ENCODE assay signal across 27 cellular contexts in the genomic region with DNA sequence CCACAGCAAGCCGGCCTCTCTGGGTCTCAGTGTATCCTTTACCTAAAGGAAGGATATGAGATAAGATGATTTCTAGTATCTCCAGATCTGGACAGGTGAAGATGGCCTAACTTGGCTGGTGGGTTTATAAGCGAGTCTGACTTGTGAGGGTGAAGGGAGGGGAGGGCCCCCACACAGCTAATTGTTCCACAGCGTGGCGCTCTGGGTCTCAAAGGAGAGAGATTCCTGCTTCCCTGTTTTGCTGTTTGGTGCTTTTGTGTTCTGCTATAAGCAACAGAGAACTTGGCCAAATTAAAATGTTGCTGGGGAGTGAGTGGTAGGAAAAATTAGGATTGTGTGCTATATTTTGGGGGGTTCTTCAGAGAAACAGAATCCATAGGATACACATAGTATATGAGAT. TPM values are rescaled to one million over a fixed set of nuclear protein-coding genes. Genes with fewer than 3 reads are reported as not detected.
DNase-seq lines count a peak whose midpoint lies in the region; ATAC-seq and TF ChIP-seq lines count a peak whose summit lies in the region.
"Had no signal": no experiment of that assay in that cellular context is flagged by ENCODE, and none has a peak within 500 bp of the region (broad histone marks: within the 10 kb centered on the region; RNA-seq: fewer than 3 reads in every experiment).

No MANE protein-coding gene starts in this region.

- H3K79me1 ChIP-seq in neuronal stem cell (ENCODE audit: low read depth, low read length), result no peaks in the 10 kb centered on the region

- no peak overlapping the region for H4K91ac ChIP-seq in neuronal stem cell (ENCODE audit: low read depth, low read length, poor library complexity)

- TF ChIP-seq CTCF in PC-3 (conservative IDR thresholded peaks at IDR 0.05; ENCODE audit: low read depth, low read length), result no peak

- peaks cover 0 to 16% (median 8%) of the 10 kb centered on the region in 4 donors for H3K4me1 Mint-ChIP-seq in CD4-positive, CD25-positive, alpha-beta regulatory T cell
- peaks cover 4 to 5% of the 10 kb centered on the region in 2 donors for H3K4me1 Mint-ChIP-seq in effector memory CD8-positive, alpha-beta T cell (ENCODE audit: low read depth in 2 of 2)

- H3K23ac ChIP-seq in neuronal stem cell (ENCODE audit: low read depth, low read length, poor library complexity), result no peak overlapping the region

- WGBS in neuronal stem cell (ENCODE audit: extremely low coverage in 2 of 2, insufficient read length in 2 of 2, insufficient replicate concordance in 1 of 2), 2 donors, result no CpG with 5 or more reads among the region's 4 CpGs

- peak overlapping the region in 2 of 3 donors; percentile 41 to 72 for H3K27ac Mint-ChIP-seq in CD4-positive, CD25-positive, alpha-beta regulatory T cell
- no peak overlapping the region for H3K27ac Mint-ChIP-seq in effector memory CD8-positive, alpha-beta T cell
- H3K27ac Mint-ChIP-seq: B cell, IgD-negative memory B cell had no signal

- peaks cover 0 to 3% (median 0%) of the 10 kb centered on the region in 7 donors for H3K9me3 Mint-ChIP-seq in CD4-positive, CD25-positive, alpha-beta regulatory T cell
- H3K9me3 Mint-ChIP-seq in effector memory CD8-positive, alpha-beta T cell, result no peaks in the 10 kb centered on the region
- H3K9me3 Mint-ChIP-seq: IgD-negative memory B cell had no signal

- H3K4me3 Mint-ChIP-seq in CD4-positive, CD25-positive, alpha-beta regulatory T cell, result no peak overlapping the region
- no peak overlapping the region for H3K4me3 Mint-ChIP-seq in effector memory CD8-positive, alpha-beta T cell
- H3K4me3 Mint-ChIP-seq: B cell had no signal

- no peak overlapping the region for H2BK120ac ChIP-seq in neuronal stem cell (ENCODE audit: low read depth, low read length)

- H3K36me3 ChIP-seq in CD4-positive, CD25-positive, alpha-beta regulatory T cell (ENCODE audit: control insufficient read depth, insufficient read depth, low read length), result no peaks in the 10 kb centered on the region
- H3K36me3 ChIP-seq in PC-3 (ENCODE audit: low read depth, low read length), result no peaks in the 10 kb centered on the region
- no peaks in the 10 kb centered on the region for H3K36me3 ChIP-seq in neuronal stem cell (replicated peaks in 1 of 2; ENCODE audit: control insufficient read depth in 2 of 2, insufficient read depth in 2 of 2, low read length in 2 of 2)
- H3K36me3 ChIP-seq: breast epithelium, HAP-1, left lung, prostate gland, right lobe of liver, transverse colon had no signal

- H3K18ac ChIP-seq in neuronal stem cell (ENCODE audit: low read length), result no peak overlapping the region

- POLR2A ChIA-PET in PC-3 (lab: Charles Lee; ENCODE audit: unreplicated experiment), result no interaction called here

- H2BK12ac ChIP-seq in neuronal stem cell (ENCODE audit: low read length), result no peak overlapping the region

- no peak for ATAC-seq in CD4-positive, CD25-positive, alpha-beta regulatory T cell (ENCODE audit: low read depth in 2 of 2)
- ATAC-seq in PC-3 (peak; percentile 16), HG03039 (IDR thresholded peaks at IDR 0.05; ENCODE audit: unreplicated experiment) (no peak), GM21447 (IDR thresholded peaks at IDR 0.05; ENCODE audit: unreplicated experiment) (no peak)
- ATAC-seq in effector memory CD8-positive, alpha-beta T cell (replicated peaks), result no peak
- ATAC-seq: left lung had no signal

- H3K36me3 Mint-ChIP-seq in CD4-positive, CD25-positive, alpha-beta regulatory T cell, result no peaks in the 10 kb centered on the region
- H3K36me3 Mint-ChIP-seq in effector memory CD8-positive, alpha-beta T cell (ENCODE audit: insufficient read depth), result peaks cover 3% of the 10 kb centered on the region

- H3K9ac ChIP-seq in PC-3 (ENCODE audit: low read length), result no peak overlapping the region
- H3K9ac ChIP-seq in neuronal stem cell (ENCODE audit: low read depth, low read length, poor library complexity), result no peak overlapping the region

- H2BK5ac ChIP-seq in neuronal stem cell (ENCODE audit: low read length), result no peak overlapping the region

- H4K8ac ChIP-seq in neuronal stem cell (ENCODE audit: low read depth, low read length), result no peak overlapping the region

- H3K4me2 ChIP-seq in PC-3 (ENCODE audit: low read length) (peak overlapping the region; percentile 30), neuronal stem cell (ENCODE audit: insufficient read depth, low read length, poor library complexity, severe bottlenecking) (no peak overlapping the region)

- H3K4ac ChIP-seq in neuronal stem cell (ENCODE audit: low read length), result no peak overlapping the region

- no peaks in the 10 kb centered on the region for H3K79me2 ChIP-seq in PC-3 (ENCODE audit: low read length)

- TSS peak; percentile 22 for BruUV-seq in PC-3 (replicated peaks; lab: Mats Ljungman, UMichigan)

- H3K4me1 ChIP-seq in CD4-positive, CD25-positive, alpha-beta regulatory T cell (ENCODE audit: control insufficient read depth, insufficient read depth, low read length, poor library complexity, severe bottlenecking), result peaks cover 13% of the 10 kb centered on the region
- H3K4me1 ChIP-seq in PC-3 (ENCODE audit: insufficient read depth, low read length), result peaks cover 31% of the 10 kb centered on the region
- H3K4me1 ChIP-seq in neuronal stem cell (ENCODE audit: control insufficient read depth in 2 of 2, insufficient read depth in 1 of 2, low read depth in 1 of 2, low read length in 2 of 2), result peaks cover 2 to 5% of the 10 kb centered on the region in 2 donors
- H3K4me1 ChIP-seq: breast epithelium, prostate gland, right lobe of liver had no signal

- H3K14ac ChIP-seq in neuronal stem cell (ENCODE audit: low read length), result no peak overlapping the region

- H2BK15ac ChIP-seq in neuronal stem cell (ENCODE audit: low read length), result no peak overlapping the region

- H2AFZ ChIP-seq in PC-3 (ENCODE audit: low read length) (0 out of 2 replicates have a peak overlapping the region, but pooled peaks have one; percentile 5), neuronal stem cell (ENCODE audit: low read length) (peak overlapping the region; percentile 46)

- H3K27me3 ChIP-seq in CD4-positive, CD25-positive, alpha-beta regulatory T cell (ENCODE audit: control insufficient read depth, insufficient read depth, low read length), result no peaks in the 10 kb centered on the region
- H3K27me3 ChIP-seq in PC-3 (ENCODE audit: low read length), result no peaks in the 10 kb centered on the region
- H3K27me3 ChIP-seq in neuronal stem cell (ENCODE audit: control insufficient read depth in 3 of 3, insufficient read depth in 3 of 3, low read depth in 1 of 3, low read length in 3 of 3), result no peaks in the 10 kb centered on the region
- H3K27me3 ChIP-seq: breast epithelium, left lung, right lobe of liver, transverse colon had no signal

- no peaks in the 10 kb centered on the region for H3F3A ChIP-seq in PC-3 (ENCODE audit: low read length, unreplicated experiment)

- no peak for DNase-seq in CD4-positive, CD25-positive, alpha-beta regulatory T cell
- DNase-seq in PC-3 (no peak), epithelial cell of prostate (ENCODE audit: low read depth, low spot score) (no peak), neuronal stem cell (ENCODE audit: low spot score) (no peak), 8988T (no peak)
- no peak for DNase-seq in effector memory CD8-positive, alpha-beta T cell
- DNase-seq: activated CD4-positive, alpha-beta T cell treated with anti-CD3 and anti-CD28 coated beads for 48 hours; activated CD8-positive, alpha-beta memory T cell treated with anti-CD3 and anti-CD28 coated beads for 24 hours; activated effector memory CD4-positive, alpha-beta T cell treated with Interleukin-2 at 50 U/mL for 16 hours; left lung; NCI-H1092 treated with DMSO at 0.1 percent for 48 hours; NCI-H1930; NCI-H2171 treated with DMSO at 0.1 percent for 48 hours; NCI-H510A; right lobe of liver; stimulated activated CD4-positive, alpha-beta T cell treated with anti-CD3 and anti-CD28 coated beads, Interleukin-12 subunit alpha, Interleukin-12 subunit beta, amount 100 ng/mL, for 4 hours; stimulated activated CD4-positive, alpha-beta T cell treated with anti-CD3 and anti-CD28 coated beads, Interleukin-4, amount 100 ng/mL, for 1 hour; transverse colon had no signal

- H3K27ac ChIP-seq in CD4-positive, CD25-positive, alpha-beta regulatory T cell (ENCODE audit: insufficient read depth, low read length, poor library complexity, severe bottlenecking), result no peak overlapping the region
- H3K27ac ChIP-seq in PC-3 (ENCODE audit: low read length) (no peak overlapping the region), epithelial cell of prostate (peak overlapping the region; percentile 31), neuronal stem cell (replicated peaks; ENCODE audit: low read length) (no peak overlapping the region)
- H3K27ac ChIP-seq: breast epithelium, left lung, prostate gland, right lobe of liver, transverse colon, VCaP had no signal

- no peaks in the 10 kb centered on the region for H3K9me2 ChIP-seq in PC-3 (replicated peaks; ENCODE audit: low read length)

- H3K27me3 Mint-ChIP-seq in CD4-positive, CD25-positive, alpha-beta regulatory T cell, result peaks cover 12% of the 10 kb centered on the region
- peaks cover 0 to 18% of the 10 kb centered on the region in 2 donors for H3K27me3 Mint-ChIP-seq in effector memory CD8-positive, alpha-beta T cell
- H3K27me3 Mint-ChIP-seq: IgD-negative memory B cell had no signal

- no peaks in the 10 kb centered on the region for H3K9me3 ChIP-seq in CD4-positive, CD25-positive, alpha-beta regulatory T cell (ENCODE audit: control insufficient read depth in 2 of 2, low read length in 2 of 2)
- no peaks in the 10 kb centered on the region for H3K9me3 ChIP-seq in PC-3 (ENCODE audit: low read length)
- H3K9me3 ChIP-seq in neuronal stem cell (replicated peaks in 1 of 2; ENCODE audit: control insufficient read depth in 2 of 2, insufficient read depth in 1 of 2, low read depth in 1 of 2, low read length in 2 of 2), result peaks cover 0 to 8% of the 10 kb centered on the region in 2 donors
- H3K9me3 ChIP-seq: HAP-1, prostate gland, right lobe of liver, transverse colon had no signal

- H2AK5ac ChIP-seq in neuronal stem cell (ENCODE audit: low read depth, low read length), result no peak overlapping the region

- CTCF ChIA-PET in PC-3 (lab: Charles Lee), result interaction anchor here (0.6 kb wide), 1 partner anchor 13 kb away, joined by 5 read pairs; no protein-coding TSS in a partner anchor

- H4K20me1 ChIP-seq in PC-3 (ENCODE audit: low read length), result no peaks in the 10 kb centered on the region

- H3K4me3 ChIP-seq in CD4-positive, CD25-positive, alpha-beta regulatory T cell (ENCODE audit: low read depth, low read length), result no peak overlapping the region
- no peak overlapping the region for H3K4me3 ChIP-seq in PC-3 (ENCODE audit: low read length)
- no peak overlapping the region for H3K4me3 ChIP-seq in neuronal stem cell (ENCODE audit: low read length in 2 of 2)
- H3K4me3 ChIP-seq: breast epithelium, HAP-1, left lung, prostate gland, right lobe of liver, transverse colon had no signal

- intact Hi-C loops in PC-3 (cut with micrococcal nuclease), result no loop called here

RNA-seq across cellular contexts. Expression of a gene that starts 28.9 kb away (rescaled TPM):
- 2.0 TPM for total RNA-seq in CD4-positive, CD25-positive, alpha-beta regulatory T cell
- under 1 TPM in 2 of 4 donors, not detected in 2; 0.10 to 0.34 TPM for polyA plus RNA-seq in CD4-positive, CD25-positive, alpha-beta regulatory T cell
- total RNA-seq in PC-3 (2014; rRNA removed), result 0.35 and 0.40 TPM in 2 replicates
- 0.24 TPM for polyA plus RNA-seq in neuronal stem cell (2013, experiment 1 of 2)
- polyA plus RNA-seq in neuronal stem cell (2013, experiment 2 of 2), result 0.26 TPM
- total RNA-seq: myocyte had no signal

RNA-seq across cellular contexts. Expression of a gene that starts 55.4 kb away (rescaled TPM):
- total RNA-seq in CD4-positive, CD25-positive, alpha-beta regulatory T cell, result 6.0 TPM
- 1 to 10 TPM; 2.0 to 3.8 (median 3.2) TPM for polyA plus RNA-seq in CD4-positive, CD25-positive, alpha-beta regulatory T cell
- total RNA-seq in PC-3 (2014; rRNA removed), result 79.4 and 103 TPM in 2 replicates
- 40.1 TPM for polyA plus RNA-seq in neuronal stem cell (2013, experiment 1 of 2)
- 38.8 TPM for polyA plus RNA-seq in neuronal stem cell (2013, experiment 2 of 2)

Comparison
In these comparisons a context has a peak if more than half of its experiments do, and no peak if none do; other contexts are left out.
1. H3K27ac Mint-ChIP-seq: peak in CD4-positive, CD25-positive, alpha-beta regulatory T cell (2 of 3); none in effector memory CD8-positive, alpha-beta T cell (0 of 2).
2. RNA of a gene that starts 55.4 kb away (total RNA-seq): 79.4 to 103 TPM in PC-3; 6.0 TPM in CD4-positive, CD25-positive, alpha-beta regulatory T cell (single experiment); every median in the first group is over 10 times any median in the second.